1 cellular context compared by ENCODE assay signal in genomic region chr13:98480915-98481510, GRCh38.
TF ChIP-seq lines count a peak whose summit lies in the region.

No MANE protein-coding gene starts in this region.

TF ChIP-seq in K562, 482 proteins besides CTCF, POLR2A, EP300 and RAD21 (continued from another document and continues in another):
- TF ChIP-seq ZBTB26 (CRISPR knock-in tag; IDR thresholded peaks at IDR 0.05) = no peak
- no peak for TF ChIP-seq SMAD3 (CRISPR knock-in tag; conservative IDR thresholded peaks at IDR 0.05)
- TF ChIP-seq CREM (IDR thresholded peaks at IDR 0.05; ENCODE audit: low read depth) = peak; percentile 72
- no peak for TF ChIP-seq KAT8 (IDR thresholded peaks at IDR 0.05; ENCODE audit: low read depth)
- peak in 1 of 2 experiments; percentile 47; a peak in 1 of 4 replicates for TF ChIP-seq TRIM24 (IDR thresholded peaks at IDR 0.05)
- no peak for TF ChIP-seq ZZZ3 (IDR thresholded peaks at IDR 0.05)
- TF ChIP-seq THRB (CRISPR knock-in tag; conservative IDR thresholded peaks at IDR 0.05) = no peak
- no peak for TF ChIP-seq ARID2 (IDR thresholded peaks at IDR 0.05)
- TF ChIP-seq ZNF785 (CRISPR knock-in tag; IDR thresholded peaks at IDR 0.05) = no peak
- TF ChIP-seq THAP12 (CRISPR knock-in tag; IDR thresholded peaks at IDR 0.05) = no peak
- TF ChIP-seq HMBOX1 (IDR thresholded peaks at IDR 0.05) = peak; percentile 66
- TF ChIP-seq ATF2 (CRISPR knock-in tag; IDR thresholded peaks at IDR 0.05) = no peak
- no peak for TF ChIP-seq NCOA4 (IDR thresholded peaks at IDR 0.05; ENCODE audit: partially characterized antibody)
- 0 out of 2 replicates have a peak, but pooled peaks have one; percentile 48 for TF ChIP-seq BHLHE40 (IDR thresholded peaks at IDR 0.05; ENCODE audit: low read length)
- TF ChIP-seq ZFX (CRISPR knock-in tag; IDR thresholded peaks at IDR 0.05) = no peak
- TF ChIP-seq ARID3A (IDR thresholded peaks at IDR 0.05; ENCODE audit: borderline replicate concordance, low read depth, low read length) = no peak
- TF ChIP-seq CCNT2 (IDR thresholded peaks at IDR 0.05; ENCODE audit: borderline replicate concordance, extremely low read depth, insufficient read length, low read depth, low read length) = no peak
- no peak for TF ChIP-seq ELK3 (CRISPR knock-in tag; IDR thresholded peaks at IDR 0.05)
- no peak for TF ChIP-seq GTF3C2 (IDR thresholded peaks at IDR 0.05; ENCODE audit: borderline replicate concordance, extremely low read depth, insufficient read length)
- no peak for TF ChIP-seq E2F5 (CRISPR knock-in tag; IDR thresholded peaks at IDR 0.05)
- TF ChIP-seq HNRNPL (IDR thresholded peaks at IDR 0.05; ENCODE audit: low read depth, low read length) = no peak
- peak; percentile 65 for TF ChIP-seq FOSL1 (tag; conservative IDR thresholded peaks at IDR 0.05)
- TF ChIP-seq IRF1 (CRISPR knock-in tag; IDR thresholded peaks at IDR 0.05; ENCODE audit: borderline replicate concordance) = no peak
- no peak for TF ChIP-seq ZNF23 (CRISPR knock-in tag; IDR thresholded peaks at IDR 0.05)
- TF ChIP-seq TARDBP (IDR thresholded peaks at IDR 0.05) = no peak
- TF ChIP-seq CC2D1A (IDR thresholded peaks at IDR 0.05) = no peak
- TF ChIP-seq CBFB (CRISPR knock-in tag; IDR thresholded peaks at IDR 0.05) = no peak
- no peak for TF ChIP-seq CHD2 (IDR thresholded peaks at IDR 0.05; ENCODE audit: low read depth, low read length)
- TF ChIP-seq SRSF1 (IDR thresholded peaks at IDR 0.05; ENCODE audit: low read depth, low read length) = no peak
- TF ChIP-seq NFE2 (IDR thresholded peaks at IDR 0.05; ENCODE audit: low read depth) = peak; percentile 88
- TF ChIP-seq ZNF592 (IDR thresholded peaks at IDR 0.05) = peak; percentile 74; the same call in 1 of the 2 replicates
- no peak for TF ChIP-seq USF2 (CRISPR knock-in tag; IDR thresholded peaks at IDR 0.05)
- no peak for TF ChIP-seq ZNF696 (CRISPR knock-in tag; conservative IDR thresholded peaks at IDR 0.05)
- no peak for TF ChIP-seq ZNF586 (CRISPR knock-in tag; conservative IDR thresholded peaks at IDR 0.05)
- TF ChIP-seq MXI1 (IDR thresholded peaks at IDR 0.05; ENCODE audit: low read depth, low read length) = no peak
- no peak for TF ChIP-seq CHCHD3 (CRISPR knock-in tag; IDR thresholded peaks at IDR 0.05)
- TF ChIP-seq BCOR (IDR thresholded peaks at IDR 0.05) = no peak
- peak; percentile 94 for TF ChIP-seq ZEB2 (IDR thresholded peaks at IDR 0.05)
- no peak for TF ChIP-seq TCFL5 (CRISPR knock-in tag; conservative IDR thresholded peaks at IDR 0.05)
